In genomic region chr2:215460682-215461081, GRCh38 we compare ENCODE assay signal across 11 cellular contexts. TPM values are rescaled to one million over a fixed set of nuclear protein-coding genes. Genes with fewer than 3 reads are reported as not detected.
DNase-seq lines count a peak whose midpoint lies in the region; ATAC-seq, FAIRE-seq and TF ChIP-seq lines count a peak whose summit lies in the region.
"Had no signal": no experiment of that assay in that cellular context is flagged by ENCODE, and none has a peak within 500 bp of the region (broad histone marks: within the 10 kb centered on the region; RNA-seq: fewer than 3 reads in every experiment).

No MANE protein-coding gene starts in this region.

- TF ChIP-seq CTCF in astrocyte (IDR thresholded peaks at IDR 0.05; ENCODE audit: insufficient read depth, low read depth, low read length): no peak

- H3K4me3 Mint-ChIP-seq in astrocyte (ENCODE audit: unreplicated experiment): no peak overlapping the region
- H3K4me3 Mint-ChIP-seq: activated naive CD4-positive, alpha-beta T cell treated with anti-CD3 and anti-CD28 coated beads for 36 hours had no signal

- no peaks in the 10 kb centered on the region for H4K20me1 ChIP-seq in astrocyte (ENCODE audit: insufficient read depth, low read length)

- H3K79me2 ChIP-seq in astrocyte (ENCODE audit: insufficient read depth, low read length) (no peaks in the 10 kb centered on the region), trophoblast cell (ENCODE audit: control insufficient read depth, insufficient read depth, low read length, poor library complexity) (no peaks in the 10 kb centered on the region)

- H3K36me3 ChIP-seq in astrocyte (ENCODE audit: insufficient read depth, low read length): no peaks in the 10 kb centered on the region
- H3K36me3 ChIP-seq in trophoblast cell (ENCODE audit: control insufficient read depth in 1 of 2, insufficient read depth in 2 of 2, low read length in 2 of 2): no peaks in the 10 kb centered on the region

- H2BK5ac ChIP-seq in trophoblast cell (ENCODE audit: low read depth, low read length, poor library complexity): no peak overlapping the region

- peak; percentile 59 for ATAC-seq in Right ventricle myocardium superior (ENCODE audit: poor library complexity)
- ATAC-seq: esophagus mucosa had no signal

- H2AFZ ChIP-seq in astrocyte (ENCODE audit: low read depth, low read length) (no peak overlapping the region), trophoblast cell (ENCODE audit: insufficient read depth, low read length, poor library complexity) (no peak overlapping the region)

- H3K4me1 Mint-ChIP-seq in astrocyte (ENCODE audit: low read depth, unreplicated experiment): peaks cover 46% of the 10 kb centered on the region

- H3K23ac ChIP-seq in trophoblast cell (ENCODE audit: low read length): no peak overlapping the region

- H3K27me3 ChIP-seq in astrocyte (ENCODE audit: insufficient read depth, low read length) (no peaks in the 10 kb centered on the region), trophoblast cell (ENCODE audit: insufficient read depth, low read length) (no peaks in the 10 kb centered on the region)

- no peaks in the 10 kb centered on the region for H3K9me3 Mint-ChIP-seq in astrocyte (ENCODE audit: unreplicated experiment)
- H3K9me3 Mint-ChIP-seq: activated naive CD4-positive, alpha-beta T cell treated with anti-CD3 and anti-CD28 coated beads for 36 hours had no signal

- H3K9me3 ChIP-seq in astrocyte (ENCODE audit: insufficient read depth, low read depth, low read length) (no peaks in the 10 kb centered on the region), trophoblast cell (ENCODE audit: insufficient read depth, low read depth, low read length) (no peaks in the 10 kb centered on the region)

- H3K36me3 Mint-ChIP-seq in astrocyte (ENCODE audit: low read depth, unreplicated experiment): peaks cover 3% of the 10 kb centered on the region

- DNase-seq in EL (peak; percentile 94), astrocyte (ENCODE audit: low read depth) (peak; percentile 97), Right ventricle myocardium superior (no peak), trophoblast cell (peak; percentile 66 to 92), NCI-H524 (lab: John Stamatoyannopoulos, UW) (no peak), NCI-H2081 (lab: John Stamatoyannopoulos, UW) (no peak), posterior vena cava (ENCODE audit: low spot score) (no peak), T-helper 1 cell (no peak)
- DNase-seq: activated naive CD4-positive, alpha-beta T cell treated with anti-CD3 and anti-CD28 coated beads for 36 hours had no signal

- no peak overlapping the region for H3K14ac ChIP-seq in trophoblast cell (ENCODE audit: low read length)

- no peak overlapping the region for H4K91ac ChIP-seq in trophoblast cell (ENCODE audit: low read depth, low read length)

- H3K4me1 ChIP-seq in astrocyte (ENCODE audit: insufficient read depth, low read length): peaks cover 33% of the 10 kb centered on the region
- H3K4me1 ChIP-seq in trophoblast cell (ENCODE audit: control insufficient read depth in 1 of 2, insufficient read depth in 2 of 2, low read length in 2 of 2): peaks cover 4 to 6% of the 10 kb centered on the region in 2 experiments

- intact Hi-C loops in Right ventricle myocardium superior (cut with DNase I): no loop called here
- intact Hi-C loops in posterior vena cava (cut with DNase I): loop anchor here in 1 of 2 donors (10.0 kb wide), 1 partner anchor 154 kb away; no protein-coding TSS in a partner anchor

- no peak overlapping the region for H3K4me3 ChIP-seq in astrocyte (ENCODE audit: insufficient read depth, low read depth, low read length)
- H3K4me3 ChIP-seq in trophoblast cell (ENCODE audit: low read depth, low read length): no peak overlapping the region

- H2BK12ac ChIP-seq in trophoblast cell (ENCODE audit: low read length): no peak overlapping the region

- H3K4ac ChIP-seq in trophoblast cell (ENCODE audit: low read depth, low read length): no peak overlapping the region

- H2BK120ac ChIP-seq in trophoblast cell (ENCODE audit: insufficient read depth, low read length, poor library complexity): no peak overlapping the region

- no peak overlapping the region for H2AK5ac ChIP-seq in trophoblast cell (ENCODE audit: low read length)

- peak overlapping the region; percentile 93 for H3K27ac ChIP-seq in astrocyte (ENCODE audit: low read depth, low read length)
- peak overlapping the region; percentile 94 for H3K27ac ChIP-seq in trophoblast cell (ENCODE audit: low read depth, low read length)

- H3K79me1 ChIP-seq in trophoblast cell (ENCODE audit: low read length): peaks cover 33% of the 10 kb centered on the region

- H3K27me3 Mint-ChIP-seq in astrocyte (ENCODE audit: low read depth, unreplicated experiment): no peaks in the 10 kb centered on the region

- H4K8ac ChIP-seq in trophoblast cell (ENCODE audit: low read depth, low read length): no peak overlapping the region

- no peak overlapping the region for H3K18ac ChIP-seq in trophoblast cell (ENCODE audit: low read length)

- FAIRE-seq in astrocyte (lab: Jason Lieb, UNC): peak; percentile 94
- FAIRE-seq: D721Med had no signal

- peak overlapping the region; percentile 77 for H3K9ac ChIP-seq in astrocyte (ENCODE audit: low read length)
- no peak overlapping the region for H3K9ac ChIP-seq in trophoblast cell (ENCODE audit: low read length)

- H3K4me2 ChIP-seq in astrocyte (ENCODE audit: low read length): peak overlapping the region; percentile 43
- no peak overlapping the region for H3K4me2 ChIP-seq in trophoblast cell (ENCODE audit: low read length)

- peak overlapping the region; percentile 97 for H3K27ac Mint-ChIP-seq in astrocyte (ENCODE audit: unreplicated experiment)
- H3K27ac Mint-ChIP-seq: activated naive CD4-positive, alpha-beta T cell treated with anti-CD3 and anti-CD28 coated beads for 36 hours had no signal

- H4K12ac ChIP-seq in trophoblast cell (ENCODE audit: low read depth, low read length): no peak overlapping the region

RNA-seq across cellular contexts. Expression of gene FN1, which starts 24.8 kb away (rescaled TPM):
- 17,010 and 22,524 TPM in 2 replicates for total RNA-seq in astrocyte
- total RNA-seq in Right ventricle myocardium superior: 77.7 TPM
- polyA plus RNA-seq in trophoblast cell (2013): 3,568 and 4,026 TPM in 2 replicates
- total RNA-seq in posterior vena cava: 1,000 to 10,000 TPM; 2,588 to 3,239 TPM

Comparison
In these comparisons a context has a peak if more than half of its experiments do, and no peak if none do; other contexts are left out.
1. DNase-seq: peak in EL (single experiment), astrocyte (single experiment) and trophoblast cell (2 of 2); none in Right ventricle myocardium superior (single experiment), NCI-H524 (0 of 2), NCI-H2081 (0 of 2), posterior vena cava (single experiment) and T-helper 1 cell (0 of 5).
2. RNA of gene FN1, which starts 24.8 kb away (total RNA-seq): 17,010 to 22,524 TPM in astrocyte and 2,588 to 3,239 TPM in posterior vena cava; 77.7 TPM in Right ventricle myocardium superior (single experiment); every median in the first group is over 10 times any median in the second.